8 cellular contexts compared by ENCODE assay signal in the genomic region with DNA sequence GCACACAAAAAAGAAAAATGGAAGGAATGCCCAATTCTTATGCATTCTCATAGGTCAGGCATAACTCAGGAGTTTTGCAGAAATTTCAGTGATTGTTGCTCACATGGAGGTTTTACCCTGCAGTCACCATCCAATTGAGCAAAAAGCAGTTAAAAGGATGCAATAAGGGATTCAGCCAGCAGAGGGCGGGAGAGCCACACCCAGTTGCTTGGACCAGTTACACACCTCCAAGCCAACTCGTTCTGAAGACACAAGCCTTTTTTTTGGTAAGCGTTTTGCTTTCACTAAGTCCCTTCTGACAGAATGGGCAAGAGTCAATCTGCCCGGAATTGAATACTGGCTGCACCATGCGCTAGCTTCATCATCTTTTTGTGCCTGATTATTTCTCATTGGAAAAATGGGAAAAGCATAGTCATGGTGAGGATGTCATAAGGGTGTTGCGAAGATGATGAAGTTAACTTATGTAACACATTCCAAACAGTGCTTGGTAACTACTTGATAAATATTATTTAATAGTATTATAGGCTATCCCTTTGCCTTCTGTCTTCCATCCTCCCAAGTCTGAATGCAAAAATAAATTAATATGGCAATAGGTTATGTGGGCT.
A peak's percentile ranks its signal among the peaks of the same experiment; 100 is the strongest.
DNase-seq lines count a peak whose midpoint lies in the region; ATAC-seq and TF ChIP-seq lines count a peak whose summit lies in the region.

No MANE protein-coding gene starts in this region.

- H3K9me3 ChIP-seq in GM23248 (ENCODE audit: low read depth) (no peaks in the 10 kb centered on the region), RWPE2 (ENCODE audit: severe bottlenecking) (no peaks in the 10 kb centered on the region), ovary (no peaks in the 10 kb centered on the region), upper lobe of right lung (no peaks in the 10 kb centered on the region)

- H3F3A ChIP-seq in GM23248 (ENCODE audit: insufficient read depth): no peaks in the 10 kb centered on the region

- peak; percentile 92 for TF ChIP-seq CTCF in RWPE2 (IDR thresholded peaks at IDR 0.05; ENCODE audit: poor library complexity, severe bottlenecking)
- TF ChIP-seq CTCF in ovary (IDR thresholded peaks at IDR 0.05): peak; percentile 53 to 77 (median 57)
- TF ChIP-seq CTCF in upper lobe of right lung (IDR thresholded peaks at IDR 0.05): peak; percentile 89

- no peak for TF ChIP-seq EP300 in ovary (IDR thresholded peaks at IDR 0.05)

- peak; percentile 54; the same call in 2 of the 3 replicates for ATAC-seq in RWPE2 (ENCODE audit: low read depth)
- ATAC-seq in upper lobe of right lung: peak; percentile 90

- peak overlapping the region; percentile 52; the same call in 1 of the 2 replicates for H3K4me3 ChIP-seq in GM23248
- no peak overlapping the region for H3K4me3 ChIP-seq in RWPE2 (ENCODE audit: severe bottlenecking)
- H3K4me3 ChIP-seq in ovary: no peak overlapping the region
- no peak overlapping the region for H3K4me3 ChIP-seq in upper lobe of right lung

- peak overlapping the region; percentile 47 for H3K4me2 ChIP-seq in GM23248 (ENCODE audit: unreplicated experiment)

- in situ Hi-C loops in GM23248 (cut with MboI): loop anchor here (25.0 kb wide), 3 partner anchors 1147 to 1547 kb away; partner anchors contain the start of gene ZNF385D

- no peaks in the 10 kb centered on the region for H4K20me1 ChIP-seq in GM23248 (ENCODE audit: insufficient read depth)

- H3K4me1 ChIP-seq in GM23248 (ENCODE audit: insufficient read depth) (no peaks in the 10 kb centered on the region), RWPE2 (ENCODE audit: insufficient read depth, poor library complexity, severe bottlenecking) (no peaks in the 10 kb centered on the region), ovary (ENCODE audit: insufficient read depth) (no peaks in the 10 kb centered on the region), upper lobe of right lung (no peaks in the 10 kb centered on the region)

- DNase-seq in GM04504 (ENCODE audit: low read depth) (peak; percentile 51), GM23248 (peak; percentile 73), KG1 (lab: John Stamatoyannopoulos, UW) (peak; percentile 22), RWPE2 (ENCODE audit: low spot score) (no peak), germinal center (ENCODE audit: low spot score) (peak; percentile 25), ovary (peak; percentile 39 to 64 (median 60)), upper lobe of right lung (no peak)
- peak; percentile 79 for DNase-seq in activated effector memory CD4-positive, alpha-beta T cell treated with anti-CD3 and anti-CD28 coated beads, Interleukin-2, amount 50 U/mL, for 16 hours

- TF ChIP-seq POLR2A in ovary (IDR thresholded peaks at IDR 0.05): no peak

- H3K79me2 ChIP-seq in GM23248 (ENCODE audit: insufficient read depth): no peaks in the 10 kb centered on the region

- no peak overlapping the region for H3K9ac ChIP-seq in GM23248

- intact Hi-C loops in ovary (cut with DNase I): no loop called here
- intact Hi-C loops in upper lobe of right lung (cut with DNase I): no loop called here

- 11 to 13% methylated on average over 6 of the region's 6 CpGs for WGBS in GM23248 (ENCODE audit: low coverage in 1 of 2, low lambda C conversion rate in 2 of 2, missing lambda C conversion rate in 2 of 2), 2 experiments
- WGBS in ovary, 3 donors: 27 to 29% (median 28%) methylated on average over 6 of the region's 6 CpGs

- no peaks in the 10 kb centered on the region for H3K36me3 ChIP-seq in GM23248 (ENCODE audit: low read depth)
- H3K36me3 ChIP-seq in RWPE2 (ENCODE audit: low read depth): no peaks in the 10 kb centered on the region
- no peaks in the 10 kb centered on the region for H3K36me3 ChIP-seq in ovary
- no peaks in the 10 kb centered on the region for H3K36me3 ChIP-seq in upper lobe of right lung

- H2AFZ ChIP-seq in GM23248: peak overlapping the region; percentile 56

- H3K27ac ChIP-seq in GM23248 (no peak overlapping the region), RWPE2 (ENCODE audit: poor library complexity, severe bottlenecking) (no peak overlapping the region), ovary (no peak overlapping the region), upper lobe of right lung (no peak overlapping the region)

- H3K27me3 ChIP-seq in GM23248 (replicated peaks; ENCODE audit: insufficient read depth) (no peaks in the 10 kb centered on the region), RWPE2 (ENCODE audit: insufficient read depth, poor library complexity, severe bottlenecking) (no peaks in the 10 kb centered on the region), ovary (no peaks in the 10 kb centered on the region), upper lobe of right lung (no peaks in the 10 kb centered on the region)

- H3K9me2 ChIP-seq in GM23248 (ENCODE audit: insufficient read depth): no peaks in the 10 kb centered on the region

Comparison
In these comparisons a context has a peak if more than half of its experiments do, and no peak if none do; other contexts are left out.
1. DNase-seq: peak in GM04504 (single experiment), GM23248 (single experiment), KG1 (single experiment), activated effector memory CD4-positive, alpha-beta T cell treated with anti-CD3 and anti-CD28 coated beads, Interleukin-2, amount 50 U/mL, for 16 hours (single experiment), germinal center (single experiment) and ovary (5 of 5); none in RWPE2 (single experiment) and upper lobe of right lung (single experiment).
2. Peak in every context shown above with its lines, with median percentiles within 50 percentile points of each other: CTCF ChIP-seq.